ENCODE assay signal across 8 cellular contexts in genomic region chr6:31737315-31738047, GRCh38. TPM values are rescaled to one million over a fixed set of nuclear protein-coding genes. Genes with fewer than 3 reads are reported as not detected.
DNase-seq lines count a peak whose midpoint lies in the region; ATAC-seq, FAIRE-seq and TF ChIP-seq lines count a peak whose summit lies in the region.

No MANE protein-coding gene starts in this region.

- H3K9me3 ChIP-seq in HCT116 (ENCODE audit: control insufficient read depth in 1 of 2, insufficient read depth in 1 of 2, low read depth in 1 of 2, low read length in 2 of 2) (no peaks in the 10 kb centered on the region), endothelial cell of umbilical vein (replicated peaks; ENCODE audit: control insufficient read depth, insufficient read depth, low read length) (no peaks in the 10 kb centered on the region)

- POLR2A ChIA-PET in HCT116 (lab: Charles Lee): interaction anchor here (0.6 to 4.3 kb wide), 12 partner anchors 15 to 196 kb away, joined by 3 to 21 read pairs (median 4); partner anchors contain the start of genes ABHD16A, CSNK2B, DDX39B and GPANK1
- POLR2A ChIA-PET in endothelial cell of umbilical vein (lab: Charles Lee): interaction anchor here (0.6 to 3.2 kb wide), 5 partner anchors 26 to 90 kb away, joined by 3 to 19 read pairs (median 7); partner anchors contain the start of genes HSPA1A, HSPA1B and HSPA1L
- POLR2A ChIA-PET in HEK293T (lab: Yijun Ruan, JAX): interaction anchor here (0.8 to 6.3 kb wide), 15 partner anchors 8 to 223 kb away, joined by 3 to 57 read pairs (median 4); partner anchors contain the start of genes BAG6, DDAH2, DDX39B and GPANK1

- RAD21 ChIA-PET in HCT116 (lab: Charles Lee; ENCODE audit: low non-redundant PET in 1 of 2, low total read pairs in 2 of 2, uncharacterized antibody in 2 of 2, unreplicated experiment in 2 of 2): no interaction called here

- H2AFZ ChIP-seq in HCT116 (ENCODE audit: low read depth, low read length, poor library complexity, severe bottlenecking) (no peak overlapping the region), endothelial cell of umbilical vein (ENCODE audit: low read depth, low read length) (no peak overlapping the region)

- dilution Hi-C loops in endothelial cell of umbilical vein (cut with MboI; ENCODE audit: extremely low pct_ligation_motif_present, low sequenced_read_pairs): no loop called here

- no TSS peak for BruUV-seq in HCT116 (replicated peaks; lab: Mats Ljungman, UMichigan)
- TSS peak; percentile 1 for BruUV-seq in endothelial cell of umbilical vein (replicated peaks; lab: Mats Ljungman, UMichigan)

- CTCF ChIA-PET in HCT116 (lab: Charles Lee) (interaction anchor here (1.1 to 3.6 kb wide), 5 partner anchors 8 to 73 kb away, joined by 4 to 25 read pairs (median 9); partner anchors contain the start of genes DDAH2, GPANK1 and LY6G5C), endothelial cell of umbilical vein (lab: Charles Lee) (interaction anchor here (0.6 to 6.0 kb wide), 17 partner anchors 8 to 93 kb away, joined by 3 to 55 read pairs (median 4); partner anchors contain the start of genes BAG6, DDAH2, HSPA1B and LY6G5B), HEK293T (lab: Yijun Ruan, JAX) (interaction anchor here (0.6 to 2.5 kb wide), 6 partner anchors 8 to 93 kb away, joined by 3 to 12 read pairs (median 3); partner anchors contain the start of gene DDAH2)

- ATAC-seq in HCT116 (no peak), GM19397 (IDR thresholded peaks at IDR 0.05; ENCODE audit: unreplicated experiment) (no peak)

- H3K4me3 ChIP-seq in HCT116 (replicated peaks in 1 of 2; ENCODE audit: low read depth in 1 of 2, low read length in 2 of 2) (peak overlapping the region; percentile 37 to 92), endothelial cell of umbilical vein (replicated peaks in 1 of 3; ENCODE audit: insufficient read depth in 1 of 3, low read depth in 1 of 3, low read length in 3 of 3) (peak overlapping the region in 2 of 3 experiments; percentile 6 to 56), rectal smooth muscle tissue (ENCODE audit: low read length) (peak overlapping the region; percentile 39)

- TF ChIP-seq RAD21 in HCT116 (IDR thresholded peaks at IDR 0.05; ENCODE audit: low read depth): no peak

- no peaks in the 10 kb centered on the region for H3K9me2 ChIP-seq in HCT116 (ENCODE audit: insufficient read depth)

- no peak for FAIRE-seq in endothelial cell of umbilical vein (lab: Jason Lieb, UNC)

- TF ChIP-seq POLR2A in HCT116 (IDR thresholded peaks at IDR 0.05; ENCODE audit: borderline replicate concordance, extremely low read depth, insufficient read depth, insufficient read length): no peak
- TF ChIP-seq POLR2A in endothelial cell of umbilical vein (IDR thresholded peaks at IDR 0.05; ENCODE audit: low read depth, low read length): no peak

- intact Hi-C loops in HCT116 (cut with micrococcal nuclease) (loop anchor here (1.0 to 5.0 kb wide), 4 partner anchors 35 to 95 kb away; partner anchors contain the start of genes ABHD16A, CSNK2B and LY6G5B), endothelial cell of umbilical vein (cut with micrococcal nuclease) (loop anchor here (1.0 to 10.0 kb wide), 7 partner anchors 7 to 193 kb away; partner anchors contain the start of genes ABHD16A, ATP6V1G2, BAG6 and C6orf47)

- no peak for DNase-seq in HCT116 (ENCODE audit: low read depth, low spot score)
- peak; percentile 1 for DNase-seq in SIG-M5 (lab: John Stamatoyannopoulos, UW)
- peak; percentile 69 for DNase-seq in endothelial cell of umbilical vein (ENCODE audit: low read depth, low spot score)
- DNase-seq in HEK293T (ENCODE audit: extremely low spot score): no peak
- no peak for DNase-seq in cerebellum (ENCODE audit: low spot score)

- H3K4me1 ChIP-seq in HCT116 (ENCODE audit: control insufficient read depth in 1 of 2, insufficient read depth in 2 of 2, low read length in 2 of 2) (peaks cover 41 to 67% of the 10 kb centered on the region in 2 experiments), endothelial cell of umbilical vein (ENCODE audit: control insufficient read depth, extremely low read depth, insufficient read depth, low read length) (peaks cover 40% of the 10 kb centered on the region), rectal smooth muscle tissue (ENCODE audit: control insufficient read depth, insufficient read depth, low read length) (peaks cover 15% of the 10 kb centered on the region)

- H3K9me1 ChIP-seq in endothelial cell of umbilical vein (replicated peaks; ENCODE audit: control insufficient read depth, extremely low read depth, insufficient read depth, low read length): no peaks in the 10 kb centered on the region

- H4K20me1 ChIP-seq in HCT116 (ENCODE audit: insufficient read depth) (no peaks in the 10 kb centered on the region; the same call in 1 of the 2 replicates), endothelial cell of umbilical vein (replicated peaks; ENCODE audit: control insufficient read depth, extremely low read depth, insufficient read depth, low read length) (no peaks in the 10 kb centered on the region)

- H3K27ac ChIP-seq in 22Rv1 (peak overlapping the region; percentile 99), HCT116 (ENCODE audit: low read depth, low read length) (peak overlapping the region; percentile 90), endothelial cell of umbilical vein (ENCODE audit: insufficient read depth, low read depth, low read length) (peak overlapping the region; percentile 94), rectal smooth muscle tissue (ENCODE audit: low read depth, low read length) (peak overlapping the region; percentile 43)

- TF ChIP-seq CTCF in 22Rv1 (IDR thresholded peaks at IDR 0.05) (no peak), HCT116 (IDR thresholded peaks at IDR 0.05 in 2 of 3, conservative IDR thresholded peaks at IDR 0.05 in 1 of 3; ENCODE audit: borderline replicate concordance in 1 of 3, insufficient read depth in 1 of 3, low read depth in 2 of 3, low read length in 2 of 3) (no peak), endothelial cell of umbilical vein (IDR thresholded peaks at IDR 0.05; ENCODE audit: extremely low read depth in 1 of 2, insufficient read depth in 1 of 2, low read depth in 1 of 2, low read length in 2 of 2) (no peak)

- peak overlapping the region; percentile 83 for H3K4me2 ChIP-seq in HCT116 (ENCODE audit: low read length)
- H3K4me2 ChIP-seq in endothelial cell of umbilical vein (ENCODE audit: insufficient read depth, low read length): peak overlapping the region; percentile 93

- H3K9ac ChIP-seq in HCT116 (ENCODE audit: low read length) (peak overlapping the region; percentile 82), endothelial cell of umbilical vein (replicated peaks; ENCODE audit: extremely low read depth, insufficient read depth, low read length) (peak overlapping the region; percentile 80), rectal smooth muscle tissue (ENCODE audit: low read length) (no peak overlapping the region)

- H3K27me3 ChIP-seq in HCT116 (ENCODE audit: insufficient read depth, low read length): no peaks in the 10 kb centered on the region
- no peaks in the 10 kb centered on the region for H3K27me3 ChIP-seq in endothelial cell of umbilical vein (ENCODE audit: control insufficient read depth in 2 of 2, insufficient read depth in 2 of 2, low read length in 2 of 2)
- no peaks in the 10 kb centered on the region for H3K27me3 ChIP-seq in rectal smooth muscle tissue (ENCODE audit: control insufficient read depth, insufficient read depth, low read length)

- peaks cover 60% of the 10 kb centered on the region for H3K79me2 ChIP-seq in HCT116 (ENCODE audit: insufficient read depth, low read length)
- H3K79me2 ChIP-seq in endothelial cell of umbilical vein (ENCODE audit: control insufficient read depth, insufficient read depth, low read length): peaks cover 42% of the 10 kb centered on the region

- peaks cover 20 to 28% of the 10 kb centered on the region in 2 experiments for H3K36me3 ChIP-seq in HCT116 (ENCODE audit: control insufficient read depth in 1 of 2, insufficient read depth in 2 of 2, low read length in 2 of 2)
- peaks cover under 1 to 13% of the 10 kb centered on the region in 2 experiments for H3K36me3 ChIP-seq in endothelial cell of umbilical vein (ENCODE audit: control insufficient read depth in 2 of 2, extremely low read depth in 1 of 2, insufficient read depth in 2 of 2, low read length in 2 of 2)
- peaks cover 13% of the 10 kb centered on the region for H3K36me3 ChIP-seq in rectal smooth muscle tissue (ENCODE audit: control insufficient read depth, insufficient read depth, low read length)

RNA-seq across cellular contexts. Expression of gene CLIC1, which starts 1.2 kb away (rescaled TPM):
- total RNA-seq in HCT116 (2021; ENCODE audit: unreplicated experiment): 432 TPM
- polyA plus RNA-seq in HCT116 (2012): 496 and 580 TPM in 2 replicates
- total RNA-seq in endothelial cell of umbilical vein: 535 and 543 TPM in 2 replicates
- polyA plus RNA-seq in endothelial cell of umbilical vein: 569 and 578 TPM in 2 replicates
- polyA plus RNA-seq in endothelial cell of umbilical vein (2011; cell fraction: cytosol; rRNA removed): 774 and 904 TPM in 2 replicates
- polyA plus RNA-seq in endothelial cell of umbilical vein (2011; cell fraction: nucleus; rRNA removed): 288 and 289 TPM in 2 replicates
- 434 and 609 TPM in 2 replicates for polyA plus RNA-seq in endothelial cell of umbilical vein (2012)
- polyA minus RNA-seq in endothelial cell of umbilical vein: 395 and 455 TPM in 2 replicates
- 180 TPM for polyA minus RNA-seq in endothelial cell of umbilical vein (2011; cell fraction: cytosol; rRNA and poly(A)+ RNA removed)
- polyA minus RNA-seq in endothelial cell of umbilical vein (2011; cell fraction: nucleus; rRNA and poly(A)+ RNA removed): 60.9 and 61.1 TPM in 2 replicates
- total RNA-seq in cerebellum: 40.4 TPM

RNA-seq across cellular contexts. Expression of gene MSH5, which starts 2.3 kb away (rescaled TPM):
- total RNA-seq in HCT116 (2021; ENCODE audit: unreplicated experiment) (90.4 TPM), endothelial cell of umbilical vein (43.2 and 43.8 TPM in 2 replicates), cerebellum (11.3 TPM)
- polyA plus RNA-seq in HCT116 (2012): 49.3 and 53.4 TPM in 2 replicates
- polyA plus RNA-seq in endothelial cell of umbilical vein: 24.5 and 27.1 TPM in 2 replicates
- 10.8 and 11.3 TPM in 2 replicates for polyA plus RNA-seq in endothelial cell of umbilical vein (2011; cell fraction: cytosol; rRNA removed)
- polyA plus RNA-seq in endothelial cell of umbilical vein (2011; cell fraction: nucleus; rRNA removed): 188 and 214 TPM in 2 replicates
- 7.4 TPM in 2 replicates for polyA plus RNA-seq in endothelial cell of umbilical vein (2012)
- polyA minus RNA-seq in endothelial cell of umbilical vein: 42.2 and 53.3 TPM in 2 replicates
- 13.4 TPM for polyA minus RNA-seq in endothelial cell of umbilical vein (2011; cell fraction: cytosol; rRNA and poly(A)+ RNA removed)
- polyA minus RNA-seq in endothelial cell of umbilical vein (2011; cell fraction: nucleus; rRNA and poly(A)+ RNA removed): 57.2 and 101 TPM in 2 replicates

RNA-seq across cellular contexts. Expression of gene DDAH2, which starts 8.4 kb away (rescaled TPM):
- total RNA-seq in HCT116 (2021; ENCODE audit: unreplicated experiment) (43.4 TPM), endothelial cell of umbilical vein (109 and 116 TPM in 2 replicates), cerebellum (69.0 TPM)
- polyA plus RNA-seq in HCT116 (2012): 43.2 and 45.3 TPM in 2 replicates
- polyA plus RNA-seq in endothelial cell of umbilical vein: 168 and 176 TPM in 2 replicates
- polyA plus RNA-seq in endothelial cell of umbilical vein (2011; cell fraction: cytosol; rRNA removed): 123 and 137 TPM in 2 replicates
- 68.2 and 76.5 TPM in 2 replicates for polyA plus RNA-seq in endothelial cell of umbilical vein (2011; cell fraction: nucleus; rRNA removed)
- 89.3 and 119 TPM in 2 replicates for polyA plus RNA-seq in endothelial cell of umbilical vein (2012)
- polyA minus RNA-seq in endothelial cell of umbilical vein: 49.6 and 63.3 TPM in 2 replicates
- polyA minus RNA-seq in endothelial cell of umbilical vein (2011; cell fraction: cytosol; rRNA and poly(A)+ RNA removed): 7.1 TPM
- polyA minus RNA-seq in endothelial cell of umbilical vein (2011; cell fraction: nucleus; rRNA and poly(A)+ RNA removed): 14.0 and 23.2 TPM in 2 replicates

RNA-seq across cellular contexts. Expression of gene MPIG6B, which starts 14.3 kb away (rescaled TPM):
- total RNA-seq in HCT116 (2021; ENCODE audit: unreplicated experiment) (0.42 TPM), endothelial cell of umbilical vein (not detected in 2 replicates), cerebellum (not detected)
- 0.32 and 0.65 TPM in 2 replicates for polyA plus RNA-seq in HCT116 (2012)
- not detected in 2 replicates for polyA plus RNA-seq in endothelial cell of umbilical vein
- polyA plus RNA-seq in endothelial cell of umbilical vein (2011; cell fraction: cytosol; rRNA removed): not detected in 2 replicates
- not detected in 2 replicates for polyA plus RNA-seq in endothelial cell of umbilical vein (2011; cell fraction: nucleus; rRNA removed)
- 0.08 and 0.21 TPM in 2 replicates for polyA plus RNA-seq in endothelial cell of umbilical vein (2012)
- not detected in 2 replicates for polyA minus RNA-seq in endothelial cell of umbilical vein
- polyA minus RNA-seq in endothelial cell of umbilical vein (2011; cell fraction: cytosol; rRNA and poly(A)+ RNA removed): not detected
- polyA minus RNA-seq in endothelial cell of umbilical vein (2011; cell fraction: nucleus; rRNA and poly(A)+ RNA removed): not detected in 2 replicates

RNA-seq across cellular contexts. Expression of gene LY6G6C, which starts 15.9 kb away (rescaled TPM):
- total RNA-seq in HCT116 (2021; ENCODE audit: unreplicated experiment) (0.54 TPM), endothelial cell of umbilical vein (0.35 TPM in 1 of 2 replicates, not detected in the other), cerebellum (not detected)
- polyA plus RNA-seq in HCT116 (2012): 0.17 and 0.41 TPM in 2 replicates
- 0.33 and 0.41 TPM in 2 replicates for polyA plus RNA-seq in endothelial cell of umbilical vein
- polyA plus RNA-seq in endothelial cell of umbilical vein (2011; cell fraction: cytosol; rRNA removed): 0.14 TPM in 1 of 2 replicates, not detected in the other
- polyA plus RNA-seq in endothelial cell of umbilical vein (2011; cell fraction: nucleus; rRNA removed): 1.6 and 1.8 TPM in 2 replicates
- 0.19 TPM in 1 of 2 replicates, not detected in the other for polyA plus RNA-seq in endothelial cell of umbilical vein (2012)
- polyA minus RNA-seq in endothelial cell of umbilical vein: not detected in 2 replicates
- polyA minus RNA-seq in endothelial cell of umbilical vein (2011; cell fraction: cytosol; rRNA and poly(A)+ RNA removed): not detected
- polyA minus RNA-seq in endothelial cell of umbilical vein (2011; cell fraction: nucleus; rRNA and poly(A)+ RNA removed): 0.67 TPM in 2 replicates

Comparison
In these comparisons a context has a peak if more than half of its experiments do, and no peak if none do; other contexts are left out.
1. H3K27ac ChIP-seq: peak in every context shown above with its lines; median percentile 99 in 22Rv1; 94 in endothelial cell of umbilical vein; 90 in HCT116; 43 in rectal smooth muscle tissue.
2. DNase-seq: peak in SIG-M5 (single experiment) and endothelial cell of umbilical vein (single experiment); none in HCT116 (single experiment), HEK293T (single experiment) and cerebellum (single experiment).
3. RNA of gene CLIC1, which starts 1.2 kb away (total RNA-seq): 535 to 543 TPM in endothelial cell of umbilical vein and 432 TPM in HCT116 (single experiment); 40.4 TPM in cerebellum (single experiment); every median in the first group is over 10 times any median in the second.
4. Peak in every context shown above with its lines, with median percentiles within 50 percentile points of each other: H3K4me3 ChIP-seq.